Comparison of ENCODE assay signal across 12 cellular contexts in genomic region chr12:10196210-10196609, GRCh38. TPM values are rescaled to one million over a fixed set of nuclear protein-coding genes. Genes with fewer than 3 reads are reported as not detected.
DNase-seq lines count a peak whose midpoint lies in the region; ATAC-seq lines count a peak whose summit lies in the region.
"Had no signal": no experiment of that assay in that cellular context is flagged by ENCODE, and none has a peak within 500 bp of the region (broad histone marks: within the 10 kb centered on the region; RNA-seq: fewer than 3 reads in every experiment).

No MANE protein-coding gene starts in this region.

- DNase-seq in germinal center (ENCODE audit: low spot score) (peak; percentile 49), T-helper 1 cell (no peak), ureter (ENCODE audit: low spot score) (no peak), medulla oblongata (ENCODE audit: extremely low spot score) (no peak), DMS153 treated with DMSO at 0.1 percent for 48 hours (lab: John Stamatoyannopoulos, UW; ENCODE audit: unreplicated experiment) (no peak)
- DNase-seq: H7, MG63 had no signal

- peak; percentile 90 for ATAC-seq in GM18517 (IDR thresholded peaks at IDR 0.05; ENCODE audit: unreplicated experiment)
- ATAC-seq in GM21576 (IDR thresholded peaks at IDR 0.05; ENCODE audit: unreplicated experiment), result peak; percentile 85
- peak; percentile 94 for ATAC-seq in HG03460 (IDR thresholded peaks at IDR 0.05; ENCODE audit: unreplicated experiment)

RNA-seq across cellular contexts. Expression of gene GABARAPL1, which starts 16.5 kb away (rescaled TPM):
- 58.3 TPM for total RNA-seq in ureter

RNA-seq across cellular contexts. Expression of gene TMEM52B, which starts 17.4 kb away (rescaled TPM):
- total RNA-seq in ureter, result 0.18 TPM
- total RNA-seq: bronchial epithelial cell, H7, lung microvascular endothelial cell had no signal

RNA-seq across cellular contexts. Expression of gene OLR1, which starts 24.3 kb away (rescaled TPM):
- total RNA-seq in ureter, result 3.4 TPM
- total RNA-seq: bronchial epithelial cell, H7, lung microvascular endothelial cell had no signal
